In the genomic region with DNA sequence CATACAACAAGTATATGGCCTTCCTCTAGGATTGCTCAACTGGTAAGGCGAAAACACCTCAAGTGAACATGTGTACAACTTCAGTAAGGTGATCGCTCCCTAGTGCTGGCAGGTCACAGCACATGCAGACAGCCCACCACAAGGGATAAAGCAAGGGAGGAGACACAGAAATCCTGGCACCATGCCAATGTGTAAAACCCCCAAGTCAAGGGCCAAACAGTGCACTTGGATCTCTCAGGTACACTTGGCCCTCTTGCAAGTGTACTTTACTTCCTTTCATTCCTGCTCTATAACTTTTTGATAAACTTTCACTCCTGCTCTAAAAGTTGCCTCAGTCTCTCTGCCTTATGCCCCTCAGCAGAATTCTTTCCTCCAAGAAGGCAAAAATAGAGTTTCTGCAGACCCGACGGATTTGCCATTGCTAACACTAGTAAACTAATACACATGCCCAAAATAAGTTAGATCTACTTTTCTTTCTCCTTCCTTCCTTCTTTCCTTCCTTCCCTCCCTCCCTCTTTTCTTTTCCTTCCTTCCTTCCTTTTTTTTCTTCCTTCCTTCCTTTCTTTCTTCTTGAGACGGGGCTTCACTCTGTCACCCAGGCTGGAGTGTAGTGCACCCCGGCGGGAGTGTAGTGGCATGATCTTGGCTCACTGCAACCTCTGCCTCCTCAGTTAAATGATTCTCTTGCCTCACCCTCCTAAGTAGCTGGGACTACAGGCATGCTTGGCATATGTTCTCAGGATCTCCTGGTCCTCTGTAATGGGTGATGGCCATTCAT, we compare ENCODE assay signal across 1 cellular context.
TF ChIP-seq lines count a peak whose summit lies in the region.

No MANE protein-coding gene starts in this region.

TF ChIP-seq in GM12878, 131 proteins besides CTCF, POLR2A, EP300 and RAD21:
- TF ChIP-seq SMAD1 (IDR thresholded peaks at IDR 0.05; ENCODE audit: low read depth, partially characterized antibody) (peak; percentile 94), EED (IDR thresholded peaks at IDR 0.05; ENCODE audit: low read depth) (no peak), POLR2AphosphoS5 (IDR thresholded peaks at IDR 0.05; ENCODE audit: low read length) (peak; percentile 38; the same call in 1 of the 2 replicates), YBX1 (IDR thresholded peaks at IDR 0.05) (no peak), ZZZ3 (IDR thresholded peaks at IDR 0.05; ENCODE audit: control insufficient read depth, insufficient read length, low read depth) (no peak)
- TF ChIP-seq, protein P1, sequence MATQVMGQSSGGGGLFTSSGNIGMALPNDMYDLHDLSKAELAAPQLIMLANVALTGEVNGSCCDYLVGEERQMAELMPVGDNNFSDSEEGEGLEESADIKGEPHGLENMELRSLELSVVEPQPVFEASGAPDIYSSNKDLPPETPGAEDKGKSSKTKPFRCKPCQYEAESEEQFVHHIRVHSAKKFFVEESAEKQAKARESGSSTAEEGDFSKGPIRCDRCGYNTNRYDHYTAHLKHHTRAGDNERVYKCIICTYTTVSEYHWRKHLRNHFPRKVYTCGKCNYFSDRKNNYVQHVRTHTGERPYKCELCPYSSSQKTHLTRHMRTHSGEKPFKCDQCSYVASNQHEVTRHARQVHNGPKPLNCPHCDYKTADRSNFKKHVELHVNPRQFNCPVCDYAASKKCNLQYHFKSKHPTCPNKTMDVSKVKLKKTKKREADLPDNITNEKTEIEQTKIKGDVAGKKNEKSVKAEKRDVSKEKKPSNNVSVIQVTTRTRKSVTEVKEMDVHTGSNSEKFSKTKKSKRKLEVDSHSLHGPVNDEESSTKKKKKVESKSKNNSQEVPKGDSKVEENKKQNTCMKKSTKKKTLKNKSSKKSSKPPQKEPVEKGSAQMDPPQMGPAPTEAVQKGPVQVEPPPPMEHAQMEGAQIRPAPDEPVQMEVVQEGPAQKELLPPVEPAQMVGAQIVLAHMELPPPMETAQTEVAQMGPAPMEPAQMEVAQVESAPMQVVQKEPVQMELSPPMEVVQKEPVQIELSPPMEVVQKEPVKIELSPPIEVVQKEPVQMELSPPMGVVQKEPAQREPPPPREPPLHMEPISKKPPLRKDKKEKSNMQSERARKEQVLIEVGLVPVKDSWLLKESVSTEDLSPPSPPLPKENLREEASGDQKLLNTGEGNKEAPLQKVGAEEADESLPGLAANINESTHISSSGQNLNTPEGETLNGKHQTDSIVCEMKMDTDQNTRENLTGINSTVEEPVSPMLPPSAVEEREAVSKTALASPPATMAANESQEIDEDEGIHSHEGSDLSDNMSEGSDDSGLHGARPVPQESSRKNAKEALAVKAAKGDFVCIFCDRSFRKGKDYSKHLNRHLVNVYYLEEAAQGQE (IDR thresholded peaks at IDR 0.05; ENCODE audit: low read depth, low read length) = no peak
- TF ChIP-seq, protein P2, sequence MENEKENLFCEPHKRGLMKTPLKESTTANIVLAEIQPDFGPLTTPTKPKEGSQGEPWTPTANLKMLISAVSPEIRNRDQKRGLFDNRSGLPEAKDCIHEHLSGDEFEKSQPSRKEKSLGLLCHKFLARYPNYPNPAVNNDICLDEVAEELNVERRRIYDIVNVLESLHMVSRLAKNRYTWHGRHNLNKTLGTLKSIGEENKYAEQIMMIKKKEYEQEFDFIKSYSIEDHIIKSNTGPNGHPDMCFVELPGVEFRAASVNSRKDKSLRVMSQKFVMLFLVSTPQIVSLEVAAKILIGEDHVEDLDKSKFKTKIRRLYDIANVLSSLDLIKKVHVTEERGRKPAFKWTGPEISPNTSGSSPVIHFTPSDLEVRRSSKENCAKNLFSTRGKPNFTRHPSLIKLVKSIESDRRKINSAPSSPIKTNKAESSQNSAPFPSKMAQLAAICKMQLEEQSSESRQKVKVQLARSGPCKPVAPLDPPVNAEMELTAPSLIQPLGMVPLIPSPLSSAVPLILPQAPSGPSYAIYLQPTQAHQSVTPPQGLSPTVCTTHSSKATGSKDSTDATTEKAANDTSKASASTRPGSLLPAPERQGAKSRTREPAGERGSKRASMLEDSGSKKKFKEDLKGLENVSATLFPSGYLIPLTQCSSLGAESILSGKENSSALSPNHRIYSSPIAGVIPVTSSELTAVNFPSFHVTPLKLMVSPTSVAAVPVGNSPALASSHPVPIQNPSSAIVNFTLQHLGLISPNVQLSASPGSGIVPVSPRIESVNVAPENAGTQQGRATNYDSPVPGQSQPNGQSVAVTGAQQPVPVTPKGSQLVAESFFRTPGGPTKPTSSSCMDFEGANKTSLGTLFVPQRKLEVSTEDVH (IDR thresholded peaks at IDR 0.05; ENCODE audit: low read depth, partially characterized antibody) = no peak
